Comparison of ENCODE assay signal across 24 cellular contexts in genomic region chr13:95496485-95496884, GRCh38. TPM values are rescaled to one million over a fixed set of nuclear protein-coding genes. Genes with fewer than 3 reads are reported as not detected.
"Had no signal": no experiment of that assay in that cellular context is flagged by ENCODE, and none has a peak within 500 bp of the region (broad histone marks: within the 10 kb centered on the region; RNA-seq: fewer than 3 reads in every experiment).

No MANE protein-coding gene starts in this region.

- H3K9me3 Mint-ChIP-seq: natural killer cell had no signal

- H3K27ac ChIP-seq: coronary artery, ovary, psoas muscle, skin epidermis, spleen, stomach, testis, tibial artery had no signal

- H3K4me1 Mint-ChIP-seq: central memory CD8-positive, alpha-beta T cell; immature natural killer cell; natural killer cell had no signal

- H3K9me3 ChIP-seq: ovary, psoas muscle, testis had no signal

- H3K36me3 ChIP-seq: heart right ventricle, ovary, spleen, stomach, tibial artery had no signal

- H3K4me3 ChIP-seq: coronary artery, heart right ventricle, lung, ovary, psoas muscle, skin epidermis, spleen, stomach, testis, tibial artery had no signal

- H3K36me3 Mint-ChIP-seq: immature natural killer cell, natural killer cell, type B pancreatic cell had no signal

- H3K27me3 ChIP-seq: heart right ventricle, ovary, stomach, testis, tibial artery had no signal

- H3K4me3 Mint-ChIP-seq: central memory CD8-positive, alpha-beta T cell; immature natural killer cell; memory B cell; natural killer cell; type B pancreatic cell had no signal

- DNase-seq: effector CD4-positive, alpha-beta T cell; glutamatergic neuron; immature natural killer cell; kidney glomerular epithelial cell; natural killer cell; ovary; psoas muscle; right cardiac atrium; spleen; stimulated activated CD4-positive, alpha-beta T cell treated with anti-CD3 and anti-CD28 coated beads, Interleukin-4, amount 100 ng/mL, for 4 hours; stimulated activated naive CD4-positive, alpha-beta T cell; stomach; testis; tibial artery had no signal

- H3K27ac Mint-ChIP-seq: immature natural killer cell, memory B cell, natural killer cell, type B pancreatic cell had no signal

- H3K4me1 ChIP-seq: psoas muscle, testis, tibial artery had no signal

- ATAC-seq: natural killer cell, psoas muscle had no signal

RNA-seq across cellular contexts. Expression of gene CLDN10, which starts 56.0 kb away (rescaled TPM):
- total RNA-seq: chondrocyte, fibroblast of lung, mononuclear cell, natural killer cell had no signal
